ENCODE assay signal across 9 cellular contexts in genomic region chr3:149487598-149488197, GRCh38. TPM values are rescaled to one million over a fixed set of nuclear protein-coding genes. Genes with fewer than 3 reads are reported as not detected.
DNase-seq lines count a peak whose midpoint lies in the region; ATAC-seq, FAIRE-seq and TF ChIP-seq lines count a peak whose summit lies in the region.
"Had no signal": no experiment of that assay in that cellular context is flagged by ENCODE, and none has a peak within 500 bp of the region (broad histone marks: within the 10 kb centered on the region; RNA-seq: fewer than 3 reads in every experiment).

No MANE protein-coding gene starts in this region.

- no peak overlapping the region for H3K9ac ChIP-seq in HepG2 (ENCODE audit: insufficient read depth, low read depth, low read length)

- no peak overlapping the region for H3K4me3 Mint-ChIP-seq in WTC11

- H3K4me3 ChIP-seq in BE2C (ENCODE audit: low read depth, low read length) (no peak overlapping the region), HepG2 (replicated peaks in 1 of 3; ENCODE audit: insufficient read depth in 1 of 3, low read depth in 2 of 3, low read length in 3 of 3) (no peak overlapping the region), ascending aorta (no peak overlapping the region)

- TF ChIP-seq CTCF in BE2C (IDR thresholded peaks at IDR 0.05; ENCODE audit: low read depth, low read length) (peak; percentile 72), WTC11 (IDR thresholded peaks at IDR 0.05) (peak; percentile 83), HepG2 (CRISPR knock-in tag; IDR thresholded peaks at IDR 0.05) (peak; percentile 51), ascending aorta (IDR thresholded peaks at IDR 0.05) (peak in 1 of 3 experiments; percentile 13)

- H3K27me3 Mint-ChIP-seq in WTC11 (ENCODE audit: low read depth), result no peaks in the 10 kb centered on the region

- no peaks in the 10 kb centered on the region for H4K20me1 ChIP-seq in HepG2 (ENCODE audit: insufficient read depth, low read length)

- WGBS in HepG2 (ENCODE audit: low lambda C conversion rate), result 36% methylated on average over 6 of the region's 6 CpGs

- H3K4me1 Mint-ChIP-seq in WTC11, result no peaks in the 10 kb centered on the region

- no TSS peak for BruUV-seq in HepG2 (replicated peaks; lab: Mats Ljungman, UMichigan)

- no peaks in the 10 kb centered on the region for H3K79me2 ChIP-seq in HepG2 (ENCODE audit: insufficient read depth, low read length)

- POLR2A ChIA-PET in WTC11 (lab: Charles Lee) (no interaction called here), HepG2 (lab: Yijun Ruan, JAX) (no interaction called here)

- H3K4me1 ChIP-seq in BE2C (no peaks in the 10 kb centered on the region), HepG2 (ENCODE audit: insufficient read depth, low read length) (peaks cover 12% of the 10 kb centered on the region), ascending aorta (peaks cover 0 to 4% of the 10 kb centered on the region in 2 donors)

- no peak for TF ChIP-seq RAD21 in HepG2 (CRISPR knock-in tag; IDR thresholded peaks at IDR 0.05)

- H3K4me2 ChIP-seq in HepG2 (ENCODE audit: low read depth, low read length), result no peak overlapping the region

- no peak overlapping the region for H3K27ac Mint-ChIP-seq in WTC11

- CTCF ChIA-PET in WTC11 (lab: Charles Lee), result interaction anchor here (0.6 to 2.7 kb wide), 9 partner anchors 9 to 533 kb away, joined by 3 to 21 read pairs (median 8); partner anchors contain the start of gene TM4SF4
- CTCF ChIA-PET in HepG2 (lab: Yijun Ruan, JAX; ENCODE audit: low intra/inter-chr PET ratio, low total read pairs), result interaction anchor here (1.3 kb wide), 1 partner anchor 94 kb away, joined by 6 read pairs; no protein-coding TSS in a partner anchor

- DNase-seq in BE2C, result peak; percentile 63
- DNase-seq in WTC11 (ENCODE audit: low spot score), result peak; percentile 81
- DNase-seq in HepG2 (ENCODE audit: low spot score), result no peak
- no peak for DNase-seq in ascending aorta (ENCODE audit: low spot score in 2 of 2)
- no peak for DNase-seq in NCI-H1092 (lab: John Stamatoyannopoulos, UW)

- FAIRE-seq in HepG2 (lab: Jason Lieb, UNC), result peak; percentile 44

- H3K9me3 Mint-ChIP-seq in WTC11, result peaks cover 3% of the 10 kb centered on the region; the same call in 1 of the 2 replicates

- peak; percentile 77 for ATAC-seq in GM18511 (IDR thresholded peaks at IDR 0.05; ENCODE audit: unreplicated experiment)
- peak; percentile 80 for ATAC-seq in HG03159 (IDR thresholded peaks at IDR 0.05; ENCODE audit: unreplicated experiment)
- ATAC-seq in WTC11, result peak; percentile 86
- ATAC-seq in HepG2, result peak; percentile 78
- ATAC-seq in GM18858 (IDR thresholded peaks at IDR 0.05; ENCODE audit: unreplicated experiment), result no peak

- in situ Hi-C loops in HepG2 (cut with HindIII; ENCODE audit: extremely low pct_ligation_motif_present, low pct_unique_long_range_greater_than_20kb), result loop anchor here (10.0 kb wide), 2 partner anchors 363 to 533 kb away; partner anchors contain the start of gene HPS3

- H3K36me3 Mint-ChIP-seq in WTC11, result no peaks in the 10 kb centered on the region

- H3K9me3 ChIP-seq in BE2C, result no peaks in the 10 kb centered on the region
- H3K9me3 ChIP-seq in HepG2 (ENCODE audit: low read length), result no peaks in the 10 kb centered on the region
- no peaks in the 10 kb centered on the region for H3K9me3 ChIP-seq in ascending aorta

- intact Hi-C loops in HepG2 (cut with micrococcal nuclease; ENCODE audit: unreplicated experiment) (loop anchor here (2.0 to 10.0 kb wide), 3 partner anchors 95 to 213 kb away; no protein-coding TSS in a partner anchor), ascending aorta (cut with DNase I) (no loop called here)

- H3K36me3 ChIP-seq in BE2C (no peaks in the 10 kb centered on the region), HepG2 (replicated peaks in 1 of 2; ENCODE audit: control insufficient read depth in 1 of 2, insufficient read depth in 2 of 2, low read length in 2 of 2) (no peaks in the 10 kb centered on the region), ascending aorta (no peaks in the 10 kb centered on the region)

- H3K27ac ChIP-seq in HepG2 (ENCODE audit: extremely low read length, insufficient read depth, low read length), result no peak overlapping the region
- H3K27ac ChIP-seq in ascending aorta, result no peak overlapping the region
- H3K27ac ChIP-seq: epithelial cell of prostate had no signal

- H3K27me3 ChIP-seq in BE2C, result no peaks in the 10 kb centered on the region
- no peaks in the 10 kb centered on the region for H3K27me3 ChIP-seq in HepG2 (ENCODE audit: control insufficient read depth in 1 of 2, insufficient read depth in 2 of 2, low read length in 2 of 2)
- no peaks in the 10 kb centered on the region for H3K27me3 ChIP-seq in ascending aorta

- no peak for TF ChIP-seq EP300 in HepG2 (IDR thresholded peaks at IDR 0.05; ENCODE audit: low read depth in 2 of 2, low read length in 2 of 2)
- TF ChIP-seq EP300 in HepG2 (CRISPR knock-in tag; IDR thresholded peaks at IDR 0.05; ENCODE audit: borderline replicate concordance), result no peak

- no peak overlapping the region for H2AFZ ChIP-seq in HepG2 (ENCODE audit: low read length)

- no peak for TF ChIP-seq POLR2A in HepG2 (IDR thresholded peaks at IDR 0.05; ENCODE audit: insufficient read depth in 1 of 2, low read depth in 2 of 2, low read length in 2 of 2)

TF ChIP-seq in WTC11, 78 proteins besides CTCF, POLR2A, EP300 and RAD21 (continues in another document):
- TF ChIP-seq, protein P1, sequence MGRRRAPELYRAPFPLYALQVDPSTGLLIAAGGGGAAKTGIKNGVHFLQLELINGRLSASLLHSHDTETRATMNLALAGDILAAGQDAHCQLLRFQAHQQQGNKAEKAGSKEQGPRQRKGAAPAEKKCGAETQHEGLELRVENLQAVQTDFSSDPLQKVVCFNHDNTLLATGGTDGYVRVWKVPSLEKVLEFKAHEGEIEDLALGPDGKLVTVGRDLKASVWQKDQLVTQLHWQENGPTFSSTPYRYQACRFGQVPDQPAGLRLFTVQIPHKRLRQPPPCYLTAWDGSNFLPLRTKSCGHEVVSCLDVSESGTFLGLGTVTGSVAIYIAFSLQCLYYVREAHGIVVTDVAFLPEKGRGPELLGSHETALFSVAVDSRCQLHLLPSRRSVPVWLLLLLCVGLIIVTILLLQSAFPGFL (CRISPR knock-in tag; IDR thresholded peaks at IDR 0.05; ENCODE audit: borderline replicate concordance), result no peak

TF ChIP-seq in HepG2, 621 proteins besides CTCF, POLR2A, EP300 and RAD21 (continues in another document):
- TF ChIP-seq ZBTB38 (CRISPR knock-in tag; IDR thresholded peaks at IDR 0.05) (no peak), CEBPB (IDR thresholded peaks at IDR 0.05; ENCODE audit: borderline replicate concordance, low read depth, low read length) (0 out of 2 replicates have a peak, but pooled peaks have one; percentile 12), ZBTB14 (CRISPR knock-in tag; IDR thresholded peaks at IDR 0.05) (no peak), ZNF761 (CRISPR knock-in tag; conservative IDR thresholded peaks at IDR 0.05) (0 out of 2 replicates have a peak, but pooled peaks have one; percentile 32), CBX5 (CRISPR knock-in tag; IDR thresholded peaks at IDR 0.05; ENCODE audit: borderline replicate concordance) (0 out of 2 replicates have a peak, but pooled peaks have one; percentile 35)
- TF ChIP-seq, protein P2, sequence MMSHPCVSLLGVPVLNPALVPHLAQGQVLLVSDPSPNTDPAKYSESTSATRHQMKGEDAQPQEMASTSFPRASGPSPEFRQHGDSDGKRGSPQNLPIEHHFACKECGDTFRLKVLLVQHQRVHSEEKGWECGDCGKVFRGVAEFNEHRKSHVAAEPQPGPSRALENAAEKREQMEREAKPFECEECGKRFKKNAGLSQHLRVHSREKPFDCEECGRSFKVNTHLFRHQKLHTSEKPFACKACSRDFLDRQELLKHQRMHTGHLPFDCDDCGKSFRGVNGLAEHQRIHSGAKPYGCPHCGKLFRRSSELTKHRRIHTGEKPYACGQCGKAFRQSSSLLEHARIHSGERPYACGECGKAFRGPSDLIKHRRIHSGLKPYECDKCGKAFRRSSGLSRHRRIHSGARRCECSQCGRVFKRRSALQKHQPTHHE (CRISPR knock-in tag; IDR thresholded peaks at IDR 0.05; ENCODE audit: borderline replicate concordance), result no peak

RNA-seq across cellular contexts. Expression of gene TM4SF4, which starts 13.2 kb away (rescaled TPM):
- 1.0 TPM for polyA plus RNA-seq in BE2C (2012; ENCODE audit: insufficient read depth, insufficient read length, low read depth)
- 0.92 to 2.0 TPM (median 1.4 TPM) in 3 replicates for total RNA-seq in WTC11 (2021)
- 0.77 and 0.95 TPM in 2 replicates for total RNA-seq in HepG2 (2016; rRNA removed; fragmentation: Illumina TruSeq; extraction: Trizol)
- total RNA-seq in HepG2 (2016; cell fraction: cytosol; rRNA removed; fragmentation: Illumina TruSeq; extraction: Trizol; ENCODE audit: low read depth), result 0.91 TPM in 1 of 2 replicates, not detected in the other
- 0.34 and 1.4 TPM in 2 replicates for total RNA-seq in HepG2 (2016; cell fraction: insoluble cytoplasmic fraction; rRNA removed; fragmentation: Illumina TruSeq; extraction: Trizol)
- 0.59 and 0.62 TPM in 2 replicates for total RNA-seq in HepG2 (2016; cell fraction: membrane; rRNA removed; fragmentation: Illumina TruSeq; extraction: Trizol)
- total RNA-seq in HepG2 (2016; cell fraction: nucleus; rRNA removed; fragmentation: Illumina TruSeq; extraction: Trizol), result 0.75 and 1.1 TPM in 2 replicates
- polyA plus RNA-seq in HepG2 (2011; rRNA removed), result 0.63 and 0.89 TPM in 2 replicates
- polyA plus RNA-seq in HepG2 (2011; cell fraction: cytosol; rRNA removed), result 0.90 and 1.1 TPM in 2 replicates
- polyA plus RNA-seq in HepG2 (2011; cell fraction: nucleus; rRNA removed), result 0.66 TPM in 1 of 2 replicates, not detected in the other
- 0.47 and 0.86 TPM in 2 replicates for polyA plus RNA-seq in HepG2 (2012)
- 0.21 and 0.29 TPM in 2 replicates for polyA plus RNA-seq in HepG2 (2016; cell fraction: cytosol; fragmentation: Illumina TruSeq; extraction: Trizol; ENCODE audit: low read depth)
- polyA plus RNA-seq in HepG2 (2016; cell fraction: insoluble cytoplasmic fraction; fragmentation: Illumina TruSeq; extraction: Trizol; ENCODE audit: low read depth), result 0.45 and 0.89 TPM in 2 replicates
- polyA plus RNA-seq in HepG2 (2016; cell fraction: membrane; fragmentation: Illumina TruSeq; extraction: Trizol; ENCODE audit: low read depth), result 0.15 and 0.21 TPM in 2 replicates
- 0.72 and 1.8 TPM in 2 replicates for polyA plus RNA-seq in HepG2 (2016; cell fraction: nucleus; fragmentation: Illumina TruSeq; extraction: Trizol; ENCODE audit: insufficient read depth, low read depth)
- polyA minus RNA-seq in HepG2 (2011; rRNA and poly(A)+ RNA removed; ENCODE audit: low replicate concordance), result 0.36 TPM in 1 of 2 replicates, not detected in the other
- polyA minus RNA-seq in HepG2 (2011; cell fraction: cytosol; rRNA and poly(A)+ RNA removed), result 1.3 TPM in 1 of 2 replicates, not detected in the other
- polyA minus RNA-seq in HepG2 (2011; cell fraction: nucleus; rRNA and poly(A)+ RNA removed), result 1.0 and 1.6 TPM in 2 replicates
- total RNA-seq in ascending aorta, result not detected

Comparison
In these comparisons a context has a peak if more than half of its experiments do, and no peak if none do; other contexts are left out.
1. DNase-seq: peak in BE2C (single experiment) and WTC11 (single experiment); none in HepG2 (single experiment), ascending aorta (0 of 2) and NCI-H1092 (single experiment).